In genomic region chr22:46846832-46847355, GRCh38 we compare ENCODE assay signal across 18 cellular contexts.
DNase-seq lines count a peak whose midpoint lies in the region; ATAC-seq and TF ChIP-seq lines count a peak whose summit lies in the region.
"Had no signal": no experiment of that assay in that cellular context is flagged by ENCODE, and none has a peak within 500 bp of the region (broad histone marks: within the 10 kb centered on the region; RNA-seq: fewer than 3 reads in every experiment).

No MANE protein-coding gene starts in this region.

- ATAC-seq in CD8-positive, alpha-beta T cell = no peak
- no peak for ATAC-seq in T-helper 17 cell

- H3K27ac Mint-ChIP-seq in CD8-positive, alpha-beta T cell = peak overlapping the region; percentile 27
- H3K27ac Mint-ChIP-seq in T-helper 17 cell (peak overlapping the region; percentile 67), chondrocyte (ENCODE audit: unreplicated experiment) (peak overlapping the region; percentile 53), neural crest cell (ENCODE audit: unreplicated experiment) (peak overlapping the region; percentile 74)

- intact Hi-C loops in CD8-positive, alpha-beta T cell (cut with DNase I, micrococcal nuclease) = no loop called here

- POLR2A ChIA-PET in CD8-positive, alpha-beta T cell (lab: Charles Lee) = no interaction called here

- DNase-seq in CD8-positive, alpha-beta T cell = no peak
- DNase-seq in T-helper 17 cell = no peak
- no peak for DNase-seq in chondrocyte (ENCODE audit: low spot score)
- DNase-seq in neural crest cell (ENCODE audit: low read depth, low spot score) = no peak
- DNase-seq in NCI-H446 treated with DMSO at 0.1 percent for 48 hours (lab: John Stamatoyannopoulos, UW) = no peak
- no peak for DNase-seq in stimulated activated naive CD4-positive, alpha-beta T cell (lab: John Stamatoyannopoulos, UW)
- DNase-seq in retina = no peak
- DNase-seq: CD4-positive, alpha-beta memory T cell; GOT3; Kasumi-1; NCI-H1048; NCI-H1436; NCI-H1930; NCI-H226; NCI-H524 treated with DMSO at 0.1 percent for 48 hours; RPMI8226 had no signal

- H3K4me3 ChIP-seq in CD8-positive, alpha-beta T cell (ENCODE audit: low read depth, low read length) = no peak overlapping the region
- H3K4me3 ChIP-seq: BLaER1, MG63 had no signal

- no peaks in the 10 kb centered on the region for H3K9me3 Mint-ChIP-seq in CD8-positive, alpha-beta T cell
- no peaks in the 10 kb centered on the region for H3K9me3 Mint-ChIP-seq in chondrocyte (ENCODE audit: low read depth)
- H3K9me3 Mint-ChIP-seq in neural crest cell = no peaks in the 10 kb centered on the region
- H3K9me3 Mint-ChIP-seq: CD4-positive, alpha-beta memory T cell had no signal

- H3K4me1 ChIP-seq in CD8-positive, alpha-beta T cell (ENCODE audit: insufficient read depth, low read length) = no peaks in the 10 kb centered on the region

- H3K36me3 ChIP-seq in CD8-positive, alpha-beta T cell (ENCODE audit: insufficient read depth, low read length) = peaks cover 6% of the 10 kb centered on the region

- no peaks in the 10 kb centered on the region for H3K9me3 ChIP-seq in CD8-positive, alpha-beta T cell (ENCODE audit: low read length)
- no peaks in the 10 kb centered on the region for H3K9me3 ChIP-seq in T-helper 17 cell (ENCODE audit: control insufficient read depth, low read length, poor library complexity, severe bottlenecking)
- H3K9me3 ChIP-seq: BLaER1, MG63 had no signal

- no peak overlapping the region for H3K27ac ChIP-seq in CD8-positive, alpha-beta T cell (ENCODE audit: low read depth, low read length)
- H3K27ac ChIP-seq: BLaER1 had no signal

- no peak overlapping the region for H3K4me3 Mint-ChIP-seq in CD8-positive, alpha-beta T cell
- H3K4me3 Mint-ChIP-seq in T-helper 17 cell = no peak overlapping the region
- no peak overlapping the region for H3K4me3 Mint-ChIP-seq in chondrocyte (ENCODE audit: unreplicated experiment)
- H3K4me3 Mint-ChIP-seq in neural crest cell = no peak overlapping the region
- H3K4me3 Mint-ChIP-seq: CD4-positive, alpha-beta memory T cell had no signal

- H3K27me3 Mint-ChIP-seq in CD8-positive, alpha-beta T cell (ENCODE audit: low read depth) = no peaks in the 10 kb centered on the region
- no peaks in the 10 kb centered on the region for H3K27me3 Mint-ChIP-seq in T-helper 17 cell
- no peaks in the 10 kb centered on the region for H3K27me3 Mint-ChIP-seq in chondrocyte (ENCODE audit: low read depth)
- no peaks in the 10 kb centered on the region for H3K27me3 Mint-ChIP-seq in neural crest cell (ENCODE audit: low read depth)
- H3K27me3 Mint-ChIP-seq: CD4-positive, alpha-beta memory T cell had no signal

- no peak for TF ChIP-seq CTCF in CD8-positive, alpha-beta T cell (IDR thresholded peaks at IDR 0.05)
- TF ChIP-seq CTCF in chondrocyte (IDR thresholded peaks at IDR 0.05) (no peak), neural crest cell (conservative IDR thresholded peaks at IDR 0.05) (no peak)

- H3K4me1 Mint-ChIP-seq in CD8-positive, alpha-beta T cell (ENCODE audit: low read depth) = peaks cover 43% of the 10 kb centered on the region
- H3K4me1 Mint-ChIP-seq in T-helper 17 cell (peaks cover 51% of the 10 kb centered on the region), chondrocyte (ENCODE audit: low read depth) (peaks cover 44% of the 10 kb centered on the region), neural crest cell (no peaks in the 10 kb centered on the region)

- CTCF ChIA-PET in CD8-positive, alpha-beta T cell (lab: Charles Lee) = no interaction called here

- H3K36me3 Mint-ChIP-seq in CD8-positive, alpha-beta T cell = peaks cover 67% of the 10 kb centered on the region
- H3K36me3 Mint-ChIP-seq in T-helper 17 cell (ENCODE audit: low read depth) = peaks cover 11% of the 10 kb centered on the region
- no peaks in the 10 kb centered on the region for H3K36me3 Mint-ChIP-seq in chondrocyte (ENCODE audit: low read depth)
- H3K36me3 Mint-ChIP-seq in neural crest cell (ENCODE audit: low read depth) = peaks cover 14% of the 10 kb centered on the region

- H3K27me3 ChIP-seq in CD8-positive, alpha-beta T cell (ENCODE audit: insufficient read depth, low read length) = no peaks in the 10 kb centered on the region
- H3K27me3 ChIP-seq: BLaER1, MG63 had no signal
